In the genomic region with DNA sequence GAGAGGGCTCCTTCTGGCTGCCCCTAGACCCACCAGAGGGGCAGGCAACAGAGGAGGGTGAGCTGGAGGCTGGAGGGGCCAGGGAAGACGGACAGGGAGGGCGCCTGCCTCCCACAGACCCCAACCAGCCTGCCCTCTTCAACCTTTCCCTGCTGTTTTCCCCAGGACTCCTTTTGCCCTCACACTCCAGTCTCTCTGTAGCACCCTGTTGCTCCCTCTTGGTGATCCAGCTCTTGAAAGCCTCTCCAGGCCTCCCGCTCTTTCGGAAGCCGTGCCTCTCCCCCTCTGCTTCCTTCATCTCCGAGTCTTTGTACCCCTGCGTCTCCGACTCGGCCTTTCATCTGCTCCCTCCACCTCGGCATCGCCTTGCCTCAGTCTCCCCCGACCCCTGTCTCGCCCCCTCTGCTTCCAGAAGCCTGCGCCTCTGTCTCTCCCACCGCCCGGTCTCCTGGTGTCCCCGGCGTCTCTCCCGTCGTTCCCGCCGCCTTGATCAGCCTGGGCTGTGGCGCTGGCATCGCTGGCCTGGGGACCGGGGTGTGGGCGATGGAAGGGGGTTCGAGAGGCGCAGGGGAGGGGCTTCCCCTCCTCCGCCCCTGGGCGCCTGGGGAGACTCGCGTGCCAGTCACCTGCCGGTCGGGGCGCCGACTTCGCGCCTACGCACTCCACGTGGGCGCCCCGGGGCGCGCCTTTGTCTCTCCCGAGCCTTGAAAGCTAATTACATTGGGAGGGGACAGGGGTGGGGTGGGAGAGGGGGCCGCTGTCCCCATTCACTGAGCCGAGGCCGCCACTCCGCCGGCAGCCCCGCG, we compare ENCODE assay signal across 27 cellular contexts. TPM values are rescaled to one million over a fixed set of nuclear protein-coding genes. Genes with fewer than 3 reads are reported as not detected.
DNase-seq lines count a peak whose midpoint lies in the region; ATAC-seq, FAIRE-seq and TF ChIP-seq lines count a peak whose summit lies in the region.
"Had no signal": no experiment of that assay in that cellular context is flagged by ENCODE, and none has a peak within 500 bp of the region (broad histone marks: within the 10 kb centered on the region; RNA-seq: fewer than 3 reads in every experiment).

No MANE protein-coding gene starts in this region.

- H4K20me1 ChIP-seq in HepG2 (ENCODE audit: insufficient read depth, low read length): peaks cover 4% of the 10 kb centered on the region; the same call in 1 of the 2 replicates

- no peak overlapping the region for H3K27ac ChIP-seq in HepG2 (ENCODE audit: extremely low read length, insufficient read depth, low read length)
- no peak overlapping the region for H3K27ac ChIP-seq in right lobe of liver
- H3K27ac ChIP-seq in SJCRH30: peak overlapping the region; percentile 100
- no peak overlapping the region for H3K27ac ChIP-seq in esophagus muscularis mucosa (replicated peaks in 1 of 4)
- H3K27ac ChIP-seq: BLaER1, upper lobe of right lung had no signal

- CTCF ChIA-PET in HepG2 (lab: Yijun Ruan, JAX; ENCODE audit: low intra/inter-chr PET ratio, low total read pairs): no interaction called here

- no peak overlapping the region for H3K4me2 ChIP-seq in HepG2 (ENCODE audit: low read depth, low read length)
- H3K4me2 ChIP-seq: BLaER1 had no signal

- H3K4me1 ChIP-seq in HepG2 (ENCODE audit: insufficient read depth, low read length): peaks cover 32% of the 10 kb centered on the region
- H3K4me1 ChIP-seq in right lobe of liver: peaks cover 0 to 33% (median 0%) of the 10 kb centered on the region in 4 donors
- H3K4me1 ChIP-seq in SJCRH30: no peaks in the 10 kb centered on the region; the same call in 1 of the 2 replicates
- H3K4me1 ChIP-seq in esophagus muscularis mucosa: peaks cover 41 to 51% (median 50%) of the 10 kb centered on the region in 4 donors
- H3K4me1 ChIP-seq: BLaER1 had no signal

- no peak overlapping the region for H3K9ac ChIP-seq in HepG2 (ENCODE audit: insufficient read depth, low read depth, low read length)
- H3K9ac ChIP-seq: BLaER1 had no signal

- H3K27me3 ChIP-seq in HepG2 (ENCODE audit: control insufficient read depth in 1 of 2, insufficient read depth in 2 of 2, low read length in 2 of 2): peaks cover 21 to 88% of the 10 kb centered on the region in 2 experiments
- H3K27me3 ChIP-seq in right lobe of liver: peaks cover 15 to 54% of the 10 kb centered on the region in 2 donors
- no peaks in the 10 kb centered on the region for H3K27me3 ChIP-seq in SJCRH30
- H3K27me3 ChIP-seq in esophagus muscularis mucosa: peaks cover 30 to 98% (median 65%) of the 10 kb centered on the region in 4 donors

- TF ChIP-seq RAD21 in HepG2 (CRISPR knock-in tag; IDR thresholded peaks at IDR 0.05): no peak

- POLR2A ChIA-PET in HepG2 (lab: Yijun Ruan, JAX): no interaction called here

- WGBS in HepG2 (ENCODE audit: low lambda C conversion rate): 57% methylated on average over 32 of the region's 52 CpGs
- 26% methylated on average over 20 of the region's 52 CpGs for WGBS in right lobe of liver (ENCODE audit: insufficient coverage, low coverage, low lambda C conversion rate, missing lambda C conversion rate)
- 23% methylated on average over 25 of the region's 52 CpGs for WGBS in esophagus muscularis mucosa

- intact Hi-C loops in HepG2 (cut with micrococcal nuclease; ENCODE audit: unreplicated experiment) (no loop called here), right lobe of liver (cut with DNase I) (no loop called here), esophagus muscularis mucosa (cut with DNase I) (no loop called here), left colon (cut with DNase I, micrococcal nuclease) (no loop called here)

- in situ Hi-C loops in HepG2 (cut with HindIII; ENCODE audit: extremely low pct_ligation_motif_present, low pct_unique_long_range_greater_than_20kb): no loop called here

- no peak overlapping the region for H2AFZ ChIP-seq in HepG2 (ENCODE audit: low read length)

- H3K9me3 ChIP-seq in HepG2 (ENCODE audit: low read length) (no peaks in the 10 kb centered on the region), right lobe of liver (no peaks in the 10 kb centered on the region), SJCRH30 (replicated peaks) (no peaks in the 10 kb centered on the region), iPS-18c (ENCODE audit: control insufficient read depth, insufficient read depth, low read length) (no peaks in the 10 kb centered on the region), esophagus muscularis mucosa (no peaks in the 10 kb centered on the region)
- H3K9me3 ChIP-seq: BLaER1, upper lobe of right lung had no signal

- H3K79me2 ChIP-seq in HepG2 (ENCODE audit: insufficient read depth, low read length): no peaks in the 10 kb centered on the region

- DNase-seq in HepG2 (ENCODE audit: low spot score) (no peak), right lobe of liver (no peak), SJCRH30 (peak in 1 of 2 experiments; percentile 46), hepatic stellate cell (ENCODE audit: low spot score) (no peak), esophagus muscularis mucosa (ENCODE audit: extremely low spot score) (no peak), left colon (no peak)
- no peak for DNase-seq in activated CD8-positive, alpha-beta memory T cell treated with anti-CD3 and anti-CD28 coated beads, Interleukin-2, amount 50 U/mL, for 4 hours
- DNase-seq: activated B cell treated with CpG ODN at 0.5 μM for 24 hours; activated naive CD8-positive, alpha-beta T cell treated with anti-CD3 and anti-CD28 coated beads, Interleukin-2, amount 10 ng/mL, durations not matched to agents 7 days and 5 days; central memory CD4-positive, alpha-beta T cell; EL; KBM-7; MG63; NCI-H1436 treated with DMSO at 0.1 percent for 48 hours; NCI-H524 treated with DMSO at 0.1 percent for 48 hours; RPMI8226; stimulated activated CD4-positive, alpha-beta T cell treated with anti-CD3 and anti-CD28 coated beads, Interleukin-2, amount 100 ng/mL, for 24 hours; T1000; upper lobe of right lung had no signal

- ATAC-seq in HepG2 (no peak), right lobe of liver (no peak), left colon (no peak)
- ATAC-seq: activated T-helper 17 cell treated with anti-CD3 and anti-CD28 coated beads, Interleukin-2, amount 50 U/mL, for 72 hours; HCT116; upper lobe of right lung had no signal

- TF ChIP-seq POLR2A in HepG2 (IDR thresholded peaks at IDR 0.05; ENCODE audit: insufficient read depth in 1 of 2, low read depth in 2 of 2, low read length in 2 of 2) (no peak), right lobe of liver (IDR thresholded peaks at IDR 0.05) (no peak), esophagus muscularis mucosa (IDR thresholded peaks at IDR 0.05; ENCODE audit: low read depth) (no peak)

- TF ChIP-seq CTCF in HepG2 (CRISPR knock-in tag; IDR thresholded peaks at IDR 0.05): no peak
- TF ChIP-seq CTCF in right lobe of liver (IDR thresholded peaks at IDR 0.05): no peak
- no peak for TF ChIP-seq CTCF in esophagus muscularis mucosa (IDR thresholded peaks at IDR 0.05)

- H3K4me3 ChIP-seq in HepG2 (replicated peaks in 1 of 3; ENCODE audit: insufficient read depth in 1 of 3, low read depth in 2 of 3, low read length in 3 of 3) (no peak overlapping the region), right lobe of liver (no peak overlapping the region), SJCRH30 (peak overlapping the region; percentile 79), iPS-18c (ENCODE audit: insufficient read depth, low read depth, low read length) (peak overlapping the region; percentile 20; the same call in 1 of the 2 replicates), esophagus muscularis mucosa (no peak overlapping the region)
- H3K4me3 ChIP-seq: BLaER1, MG63, smooth muscle cell, upper lobe of right lung had no signal

- no TSS peak for BruUV-seq in HepG2 (replicated peaks; lab: Mats Ljungman, UMichigan)

- no peak for FAIRE-seq in HepG2 (lab: Jason Lieb, UNC)

- H3K36me3 ChIP-seq in HepG2 (replicated peaks in 1 of 2; ENCODE audit: control insufficient read depth in 1 of 2, insufficient read depth in 2 of 2, low read length in 2 of 2) (no peaks in the 10 kb centered on the region), right lobe of liver (no peaks in the 10 kb centered on the region), SJCRH30 (no peaks in the 10 kb centered on the region), esophagus muscularis mucosa (no peaks in the 10 kb centered on the region)
- H3K36me3 ChIP-seq: BLaER1, MG63, upper lobe of right lung had no signal

- TF ChIP-seq EP300 in HepG2 (IDR thresholded peaks at IDR 0.05; ENCODE audit: low read depth in 2 of 2, low read length in 2 of 2) (no peak), HepG2 (CRISPR knock-in tag; IDR thresholded peaks at IDR 0.05; ENCODE audit: borderline replicate concordance) (no peak), esophagus muscularis mucosa (IDR thresholded peaks at IDR 0.05) (no peak)

RNA-seq across cellular contexts. Expression of gene PRDM12, which starts 5.3 kb away (rescaled TPM):
- total RNA-seq in HepG2 (2016; rRNA removed; fragmentation: Illumina TruSeq; extraction: Trizol): 0.04 TPM in 1 of 2 replicates, not detected in the other
- total RNA-seq in HepG2 (2016; cell fraction: cytosol; rRNA removed; fragmentation: Illumina TruSeq; extraction: Trizol; ENCODE audit: low read depth): not detected in 2 replicates
- total RNA-seq in HepG2 (2016; cell fraction: insoluble cytoplasmic fraction; rRNA removed; fragmentation: Illumina TruSeq; extraction: Trizol): 0.09 TPM in 1 of 2 replicates, not detected in the other
- 0.15 TPM in 1 of 2 replicates, not detected in the other for total RNA-seq in HepG2 (2016; cell fraction: membrane; rRNA removed; fragmentation: Illumina TruSeq; extraction: Trizol)
- total RNA-seq in HepG2 (2016; cell fraction: nucleus; rRNA removed; fragmentation: Illumina TruSeq; extraction: Trizol): not detected in 2 replicates
- 0.07 and 0.08 TPM in 2 replicates for polyA plus RNA-seq in HepG2 (2011; rRNA removed)
- polyA plus RNA-seq in HepG2 (2011; cell fraction: cytosol; rRNA removed): 0.08 and 0.12 TPM in 2 replicates
- polyA plus RNA-seq in HepG2 (2011; cell fraction: nucleus; rRNA removed): 0.13 and 0.19 TPM in 2 replicates
- polyA plus RNA-seq in HepG2 (2012): 0.17 and 0.27 TPM in 2 replicates
- polyA plus RNA-seq in HepG2 (2016; cell fraction: cytosol; fragmentation: Illumina TruSeq; extraction: Trizol; ENCODE audit: low read depth): 0.08 and 0.09 TPM in 2 replicates
- polyA plus RNA-seq in HepG2 (2016; cell fraction: insoluble cytoplasmic fraction; fragmentation: Illumina TruSeq; extraction: Trizol; ENCODE audit: low read depth): 0.12 and 0.42 TPM in 2 replicates
- 0.09 and 0.16 TPM in 2 replicates for polyA plus RNA-seq in HepG2 (2016; cell fraction: membrane; fragmentation: Illumina TruSeq; extraction: Trizol; ENCODE audit: low read depth)
- 0.24 and 0.30 TPM in 2 replicates for polyA plus RNA-seq in HepG2 (2016; cell fraction: nucleus; fragmentation: Illumina TruSeq; extraction: Trizol; ENCODE audit: insufficient read depth, low read depth)
- polyA minus RNA-seq in HepG2 (2011; rRNA and poly(A)+ RNA removed; ENCODE audit: low replicate concordance): 0.12 and 0.40 TPM in 2 replicates
- not detected in 2 replicates for polyA minus RNA-seq in HepG2 (2011; cell fraction: cytosol; rRNA and poly(A)+ RNA removed)
- polyA minus RNA-seq in HepG2 (2011; cell fraction: nucleus; rRNA and poly(A)+ RNA removed): not detected in 2 replicates
- total RNA-seq in right lobe of liver: under 1 TPM in 1 of 6 experiments, not detected in 5; 0.15 TPM
- 28.5 and 31.8 TPM in 2 replicates for total RNA-seq in SJCRH30 (2014; rRNA removed; shearing (Covaris generic))
- total RNA-seq in esophagus muscularis mucosa: not detected
- total RNA-seq in left colon: not detected
- total RNA-seq: activated B cell treated with CpG ODN at 0.5 μM for 24 hours, dermis microvascular lymphatic vessel endothelial cell, glomerular endothelial cell, omental fat pad, smooth muscle cell, upper lobe of right lung had no signal
- polyA plus RNA-seq: smooth muscle cell had no signal

RNA-seq across cellular contexts. Expression of gene EXOSC2, which starts 34.5 kb away (rescaled TPM):
- total RNA-seq in HepG2 (2016; rRNA removed; fragmentation: Illumina TruSeq; extraction: Trizol): 63.8 and 74.2 TPM in 2 replicates
- 12.8 and 14.5 TPM in 2 replicates for total RNA-seq in HepG2 (2016; cell fraction: cytosol; rRNA removed; fragmentation: Illumina TruSeq; extraction: Trizol; ENCODE audit: low read depth)
- total RNA-seq in HepG2 (2016; cell fraction: insoluble cytoplasmic fraction; rRNA removed; fragmentation: Illumina TruSeq; extraction: Trizol): 68.2 and 72.7 TPM in 2 replicates
- total RNA-seq in HepG2 (2016; cell fraction: membrane; rRNA removed; fragmentation: Illumina TruSeq; extraction: Trizol): 20.9 and 24.0 TPM in 2 replicates
- 62.3 and 62.8 TPM in 2 replicates for total RNA-seq in HepG2 (2016; cell fraction: nucleus; rRNA removed; fragmentation: Illumina TruSeq; extraction: Trizol)
- polyA plus RNA-seq in HepG2 (2011; rRNA removed): 24.9 and 27.5 TPM in 2 replicates
- polyA plus RNA-seq in HepG2 (2011; cell fraction: cytosol; rRNA removed): 17.0 and 21.5 TPM in 2 replicates
- 39.4 and 40.1 TPM in 2 replicates for polyA plus RNA-seq in HepG2 (2011; cell fraction: nucleus; rRNA removed)
- polyA plus RNA-seq in HepG2 (2012): 14.9 and 20.3 TPM in 2 replicates
- polyA plus RNA-seq in HepG2 (2016; cell fraction: cytosol; fragmentation: Illumina TruSeq; extraction: Trizol; ENCODE audit: low read depth): 5.0 TPM in 2 replicates
- 55.4 and 66.7 TPM in 2 replicates for polyA plus RNA-seq in HepG2 (2016; cell fraction: insoluble cytoplasmic fraction; fragmentation: Illumina TruSeq; extraction: Trizol; ENCODE audit: low read depth)
- 9.3 and 9.6 TPM in 2 replicates for polyA plus RNA-seq in HepG2 (2016; cell fraction: membrane; fragmentation: Illumina TruSeq; extraction: Trizol; ENCODE audit: low read depth)
- polyA plus RNA-seq in HepG2 (2016; cell fraction: nucleus; fragmentation: Illumina TruSeq; extraction: Trizol; ENCODE audit: insufficient read depth, low read depth): 97.7 and 110 TPM in 2 replicates
- 28.7 and 165 TPM in 2 replicates for polyA minus RNA-seq in HepG2 (2011; rRNA and poly(A)+ RNA removed; ENCODE audit: low replicate concordance)
- 21.2 and 31.5 TPM in 2 replicates for polyA minus RNA-seq in HepG2 (2011; cell fraction: cytosol; rRNA and poly(A)+ RNA removed)
- 51.8 and 52.0 TPM in 2 replicates for polyA minus RNA-seq in HepG2 (2011; cell fraction: nucleus; rRNA and poly(A)+ RNA removed)
- total RNA-seq in right lobe of liver: 10 to 100 TPM in 5 of 6 experiments, 1 to 10 TPM in 1; 9.3 to 15.9 (median 13.3) TPM
- 93.7 and 101 TPM in 2 replicates for total RNA-seq in SJCRH30 (2014; rRNA removed; shearing (Covaris generic))
- total RNA-seq in esophagus muscularis mucosa: 10 to 100 TPM; 12.7 to 21.6 (median 19.7) TPM
- 10 to 100 TPM; 13.2 to 19.7 TPM for total RNA-seq in left colon

Comparison
In these comparisons a context has a peak if more than half of its experiments do, and no peak if none do; other contexts are left out.
1. H3K4me3 ChIP-seq: peak in SJCRH30 (single experiment) and iPS-18c (single experiment); none in HepG2 (0 of 3), right lobe of liver (0 of 3) and esophagus muscularis mucosa (0 of 4).
2. RNA of gene PRDM12, which starts 5.3 kb away (total RNA-seq): 28.5 to 31.8 TPM in SJCRH30; not detected in left colon, 0.04 to 0.15 TPM in HepG2, 0.15 TPM in right lobe of liver and not detected in esophagus muscularis mucosa; every median in the first group is over 10 times any median in the second.